ENCODE assay signal across 8 cellular contexts in genomic region chr5:138953370-138954256, GRCh38.
A peak's percentile ranks its signal among the peaks of the same experiment; 100 is the strongest.
DNase-seq lines count a peak whose midpoint lies in the region; ATAC-seq and TF ChIP-seq lines count a peak whose summit lies in the region.

No MANE protein-coding gene starts in this region.

- no peaks in the 10 kb centered on the region for H3K27me3 ChIP-seq in BE2C
- no peaks in the 10 kb centered on the region for H3K27me3 ChIP-seq in ovary

- no peak for TF ChIP-seq EP300 in ovary (IDR thresholded peaks at IDR 0.05)

- DNase-seq in BE2C (peak; percentile 99), NCI-H1694 (lab: John Stamatoyannopoulos, UW) (peak; percentile 83), Right ventricle myocardium superior (peak; percentile 94), ovary (peak; percentile 78 to 89 (median 83)), SW 1271 (lab: John Stamatoyannopoulos, UW) (no peak)
- peak; percentile 64 for DNase-seq in activated naive CD4-positive, alpha-beta T cell treated with anti-CD3 and anti-CD28 coated beads, Interleukin-2, amount 10 ng/mL, durations not matched to agents 7 days and 5 days

- peak; percentile 62 for ATAC-seq in GM18861 (IDR thresholded peaks at IDR 0.05; ENCODE audit: unreplicated experiment)
- ATAC-seq in Right ventricle myocardium superior (ENCODE audit: poor library complexity), result peak; percentile 94
- no peak for ATAC-seq in HG03025 (IDR thresholded peaks at IDR 0.05; ENCODE audit: low FRiP score, unreplicated experiment)

- no peaks in the 10 kb centered on the region for H3K36me3 Mint-ChIP-seq in activated naive CD4-positive, alpha-beta T cell treated with anti-CD3 and anti-CD28 coated beads, Interleukin-2, amount 10 ng/mL, durations not matched to agents 7 days and 5 days

- H3K36me3 ChIP-seq in BE2C (no peaks in the 10 kb centered on the region), ovary (no peaks in the 10 kb centered on the region)

- H3K4me1 ChIP-seq in BE2C (peaks cover 65% of the 10 kb centered on the region), ovary (ENCODE audit: insufficient read depth) (peaks cover 24% of the 10 kb centered on the region)

- peaks cover 22% of the 10 kb centered on the region for H3K4me1 Mint-ChIP-seq in activated naive CD4-positive, alpha-beta T cell treated with anti-CD3 and anti-CD28 coated beads, Interleukin-2, amount 10 ng/mL, durations not matched to agents 7 days and 5 days

- CTCF ChIA-PET in activated naive CD4-positive, alpha-beta T cell treated with anti-CD3 and anti-CD28 coated beads, Interleukin-2, amount 10 ng/mL, durations not matched to agents 7 days and 5 days (lab: Charles Lee), result no interaction called here

- H3K27ac ChIP-seq in ovary, result peak overlapping the region; percentile 40 to 68

- no peaks in the 10 kb centered on the region for H3K27me3 Mint-ChIP-seq in activated naive CD4-positive, alpha-beta T cell treated with anti-CD3 and anti-CD28 coated beads, Interleukin-2, amount 10 ng/mL, durations not matched to agents 7 days and 5 days

- H3K9me3 Mint-ChIP-seq in activated naive CD4-positive, alpha-beta T cell treated with anti-CD3 and anti-CD28 coated beads, Interleukin-2, amount 10 ng/mL, durations not matched to agents 7 days and 5 days, result no peaks in the 10 kb centered on the region

- H3K4me3 ChIP-seq in BE2C (ENCODE audit: low read depth, low read length) (no peak overlapping the region), ovary (no peak overlapping the region)

- 32 to 33% (median 32%) methylated on average over 14 of the region's 14 CpGs for WGBS in ovary, 3 donors

- intact Hi-C loops in Right ventricle myocardium superior (cut with DNase I) (no loop called here), ovary (cut with DNase I) (no loop called here)

- no peak overlapping the region for H3K4me3 Mint-ChIP-seq in activated naive CD4-positive, alpha-beta T cell treated with anti-CD3 and anti-CD28 coated beads, Interleukin-2, amount 10 ng/mL, durations not matched to agents 7 days and 5 days

- H3K27ac Mint-ChIP-seq in activated naive CD4-positive, alpha-beta T cell treated with anti-CD3 and anti-CD28 coated beads, Interleukin-2, amount 10 ng/mL, durations not matched to agents 7 days and 5 days, result no peak overlapping the region

- H3K9me3 ChIP-seq in BE2C, result no peaks in the 10 kb centered on the region
- H3K9me3 ChIP-seq in ovary, result no peaks in the 10 kb centered on the region

- no peak for TF ChIP-seq POLR2A in ovary (IDR thresholded peaks at IDR 0.05)

- TF ChIP-seq CTCF in BE2C (IDR thresholded peaks at IDR 0.05; ENCODE audit: low read depth, low read length) (no peak), ovary (IDR thresholded peaks at IDR 0.05) (no peak)

Comparison
In these comparisons a context has a peak if more than half of its experiments do, and no peak if none do; other contexts are left out.
1. DNase-seq: peak in BE2C (single experiment), NCI-H1694 (single experiment), activated naive CD4-positive, alpha-beta T cell treated with anti-CD3 and anti-CD28 coated beads, Interleukin-2, amount 10 ng/mL, durations not matched to agents 7 days and 5 days (single experiment), Right ventricle myocardium superior (single experiment) and ovary (5 of 5); none in SW 1271 (0 of 2).